1 cellular context compared by ENCODE assay signal in genomic region chrX:39633293-39633692, GRCh38.
TF ChIP-seq lines count a peak whose summit lies in the region.

No MANE protein-coding gene starts in this region.

TF ChIP-seq in K562, 482 proteins besides CTCF, POLR2A, EP300 and RAD21 (continued from another document):
- TF ChIP-seq PATZ1 (CRISPR knock-in tag; IDR thresholded peaks at IDR 0.05; ENCODE audit: borderline replicate concordance): no peak
- peak; percentile 18; the same call in 1 of the 2 replicates for TF ChIP-seq CBFA2T2 (conservative IDR thresholded peaks at IDR 0.05)
- TF ChIP-seq RCOR1 (IDR thresholded peaks at IDR 0.05; ENCODE audit: borderline replicate concordance in 1 of 2, low read depth in 2 of 2, low read length in 2 of 2): no peak
- no peak for TF ChIP-seq HCFC1 (IDR thresholded peaks at IDR 0.05; ENCODE audit: low read depth, low read length)
- peak; percentile 39; the same call in 1 of the 2 replicates for TF ChIP-seq MAX (CRISPR knock-in tag; IDR thresholded peaks at IDR 0.05)
- peak; percentile 61; the same call in 1 of the 2 replicates for TF ChIP-seq TEAD4 (IDR thresholded peaks at IDR 0.05; ENCODE audit: low read length)
- TF ChIP-seq TEAD4 (CRISPR knock-in tag; IDR thresholded peaks at IDR 0.05; ENCODE audit: borderline replicate concordance): no peak
- no peak for TF ChIP-seq PTRF (tag; IDR thresholded peaks at IDR 0.05)
- peak; percentile 18; the same call in 1 of the 2 replicates for TF ChIP-seq ESRRA (IDR thresholded peaks at IDR 0.05; ENCODE audit: borderline replicate concordance, low read depth)
- TF ChIP-seq ZNF766 (CRISPR knock-in tag; conservative IDR thresholded peaks at IDR 0.05): peak; percentile 84
- TF ChIP-seq FOSL1 (tag; conservative IDR thresholded peaks at IDR 0.05): 0 out of 2 replicates have a peak, but pooled peaks have one; percentile 22
- no peak for TF ChIP-seq ZNF282 (CRISPR knock-in tag; IDR thresholded peaks at IDR 0.05)
- peak; percentile 72 for TF ChIP-seq TCF3 (CRISPR knock-in tag; IDR thresholded peaks at IDR 0.05)
- TF ChIP-seq PREB (CRISPR knock-in tag; IDR thresholded peaks at IDR 0.05): no peak
- no peak for TF ChIP-seq PBX2 (CRISPR knock-in tag; IDR thresholded peaks at IDR 0.05; ENCODE audit: low read depth)
- TF ChIP-seq PBX2 (tag; conservative IDR thresholded peaks at IDR 0.05; ENCODE audit: low read depth): no peak
- peak; percentile 49; the same call in 1 of the 2 replicates for TF ChIP-seq CBFA2T3 (IDR thresholded peaks at IDR 0.05)
- TF ChIP-seq TAL1 (IDR thresholded peaks at IDR 0.05): peak; percentile 31; the same call in 1 of the 2 replicates
